1 cellular context compared by ENCODE assay signal in the genomic region with DNA sequence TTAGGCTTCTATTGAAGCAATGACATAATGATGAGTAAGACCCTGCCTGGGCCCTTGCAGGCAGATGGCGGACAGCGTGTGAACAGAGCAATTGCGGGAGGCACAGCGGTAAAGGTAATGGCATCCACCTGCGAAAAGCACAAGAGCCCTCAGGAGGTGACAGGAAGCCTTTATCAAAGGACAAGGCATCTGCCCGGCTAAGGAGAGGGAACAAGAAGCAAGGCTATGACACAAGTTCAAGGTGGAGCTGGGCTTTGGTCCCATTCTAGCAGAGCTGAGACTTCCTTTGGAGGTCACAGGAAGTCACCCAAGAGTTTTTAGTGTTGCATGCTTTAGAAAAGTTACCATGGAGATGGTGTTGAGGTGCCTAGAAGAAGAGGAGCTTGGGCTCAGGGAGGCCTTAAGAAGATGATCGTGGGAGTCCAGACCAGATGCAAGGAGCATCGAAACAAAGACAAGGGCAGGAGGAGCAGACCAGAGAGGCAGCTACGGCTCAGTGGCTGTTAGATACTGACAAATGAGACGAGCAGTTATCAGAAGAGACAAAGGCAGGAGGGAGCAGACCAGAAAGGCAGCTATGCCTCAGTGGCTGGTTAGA.
TF ChIP-seq lines count a peak whose summit lies in the region.

No MANE protein-coding gene starts in this region.

TF ChIP-seq in H1, 55 proteins besides CTCF, POLR2A, EP300 and RAD21 (continued from another document):
- TF ChIP-seq, protein P1, sequence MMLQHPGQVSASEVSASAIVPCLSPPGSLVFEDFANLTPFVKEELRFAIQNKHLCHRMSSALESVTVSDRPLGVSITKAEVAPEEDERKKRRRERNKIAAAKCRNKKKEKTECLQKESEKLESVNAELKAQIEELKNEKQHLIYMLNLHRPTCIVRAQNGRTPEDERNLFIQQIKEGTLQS (IDR thresholded peaks at IDR 0.05; ENCODE audit: insufficient read depth, low read depth, low read length), result no peak
- TF ChIP-seq MAFK (IDR thresholded peaks at IDR 0.05; ENCODE audit: low read depth, low read length), result no peak
- TF ChIP-seq RFX5 (IDR thresholded peaks at IDR 0.05; ENCODE audit: borderline replicate concordance, low read depth, low read length), result no peak
- TF ChIP-seq SIRT6 (IDR thresholded peaks at IDR 0.05; ENCODE audit: low read length), result no peak
- no peak for TF ChIP-seq EZH2 (IDR thresholded peaks at IDR 0.05; ENCODE audit: low read depth, low read length, severe bottlenecking)
- TF ChIP-seq RXRA (IDR thresholded peaks at IDR 0.05; ENCODE audit: insufficient read depth, low read depth, low read length), result no peak
- TF ChIP-seq HDAC6 (IDR thresholded peaks at IDR 0.05; ENCODE audit: low read depth, low read length), result no peak
- TF ChIP-seq JUN (IDR thresholded peaks at IDR 0.05; ENCODE audit: low read depth, low read length), result no peak
- TF ChIP-seq, protein P2, sequence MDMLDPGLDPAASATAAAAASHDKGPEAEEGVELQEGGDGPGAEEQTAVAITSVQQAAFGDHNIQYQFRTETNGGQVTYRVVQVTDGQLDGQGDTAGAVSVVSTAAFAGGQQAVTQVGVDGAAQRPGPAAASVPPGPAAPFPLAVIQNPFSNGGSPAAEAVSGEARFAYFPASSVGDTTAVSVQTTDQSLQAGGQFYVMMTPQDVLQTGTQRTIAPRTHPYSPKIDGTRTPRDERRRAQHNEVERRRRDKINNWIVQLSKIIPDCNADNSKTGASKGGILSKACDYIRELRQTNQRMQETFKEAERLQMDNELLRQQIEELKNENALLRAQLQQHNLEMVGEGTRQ (IDR thresholded peaks at IDR 0.05; ENCODE audit: low read length), result no peak
- TF ChIP-seq BACH1 (IDR thresholded peaks at IDR 0.05; ENCODE audit: low read length), result no peak
- no peak for TF ChIP-seq TAF1 (IDR thresholded peaks at IDR 0.05; ENCODE audit: low read depth, low read length)
- no peak for TF ChIP-seq POLR2AphosphoS5 (IDR thresholded peaks at IDR 0.05; ENCODE audit: low read depth, low read length)
- no peak for TF ChIP-seq PHF8 (conservative IDR thresholded peaks at IDR 0.05; ENCODE audit: low read depth, low read length)
- no peak for TF ChIP-seq CBX8 (IDR thresholded peaks at IDR 0.05; ENCODE audit: borderline replicate concordance, low read depth, low read length)
- TF ChIP-seq CEBPB (IDR thresholded peaks at IDR 0.05; ENCODE audit: low read depth, low read length), result no peak
- TF ChIP-seq KDM1A (IDR thresholded peaks at IDR 0.05; ENCODE audit: borderline replicate concordance, low read length), result no peak
